Comparison of ENCODE assay signal across 8 cellular contexts in genomic region chr17:57045868-57046671, GRCh38. TPM values are rescaled to one million over a fixed set of nuclear protein-coding genes. Genes with fewer than 3 reads are reported as not detected.
DNase-seq lines count a peak whose midpoint lies in the region; ATAC-seq lines count a peak whose summit lies in the region.

No MANE protein-coding gene starts in this region.

- peak overlapping the region; percentile 50 for H3K4me2 ChIP-seq in GM23248 (ENCODE audit: unreplicated experiment)

- in situ Hi-C loops in GM23248 (cut with MboI): no loop called here

- H3F3A ChIP-seq in GM23248 (ENCODE audit: insufficient read depth): no peaks in the 10 kb centered on the region

- H2AFZ ChIP-seq in GM23248: peak overlapping the region; percentile 53

- H3K36me3 ChIP-seq in GM23248 (ENCODE audit: low read depth): no peaks in the 10 kb centered on the region

- H3K9me2 ChIP-seq in GM23248 (ENCODE audit: insufficient read depth): no peaks in the 10 kb centered on the region

- no peaks in the 10 kb centered on the region for H4K20me1 ChIP-seq in GM23248 (ENCODE audit: insufficient read depth)

- 4% methylated on average over 59 to 66 of the region's 67 CpGs for WGBS in GM23248 (ENCODE audit: low coverage in 1 of 2, low lambda C conversion rate in 2 of 2, missing lambda C conversion rate in 2 of 2), 2 experiments

- DNase-seq in CD1c-positive myeloid dendritic cell (ENCODE audit: extremely low spot score) (peak; percentile 87), GM23248 (peak; percentile 23), posterior vena cava (ENCODE audit: low spot score) (peak; percentile 84), NCI-H748 (lab: John Stamatoyannopoulos, UW; ENCODE audit: unreplicated experiment) (no peak), NCI-H2196 (lab: John Stamatoyannopoulos, UW; ENCODE audit: unreplicated experiment) (no peak)
- DNase-seq in activated CD4-positive, alpha-beta T cell treated with anti-CD3 and anti-CD28 coated beads for 1 hour: peak; percentile 7
- DNase-seq in effector CD4-positive, alpha-beta T cell: peak; percentile 2

- H3K4me1 ChIP-seq in GM23248 (ENCODE audit: insufficient read depth): no peaks in the 10 kb centered on the region

- H3K4me3 ChIP-seq in GM23248: peak overlapping the region; percentile 9

- intact Hi-C loops in posterior vena cava (cut with DNase I): no loop called here

- no peak overlapping the region for H3K9ac ChIP-seq in GM23248

- H3K27me3 ChIP-seq in GM23248 (replicated peaks; ENCODE audit: insufficient read depth): peaks cover 49% of the 10 kb centered on the region

- no peaks in the 10 kb centered on the region for H3K79me2 ChIP-seq in GM23248 (ENCODE audit: insufficient read depth)

- no peak for ATAC-seq in GM19467 (IDR thresholded peaks at IDR 0.05; ENCODE audit: unreplicated experiment)

- H3K9me3 ChIP-seq in GM23248 (ENCODE audit: low read depth): no peaks in the 10 kb centered on the region

- no peak overlapping the region for H3K27ac ChIP-seq in GM23248

RNA-seq across cellular contexts. Expression of gene AKAP1, which starts 39.0 kb away (rescaled TPM):
- 9.5 and 10.7 TPM in 2 replicates for total RNA-seq in GM23248 (2014; rRNA removed; shearing (Covaris generic))
- polyA plus RNA-seq in GM23248 (2016; fragmentation: Nextera tagmentation; extraction: Ambion mirVana): 7.3 and 8.6 TPM in 2 replicates
- 10 to 100 TPM; 57.1 to 57.8 TPM for total RNA-seq in posterior vena cava

Comparison
In these comparisons a context has a peak if more than half of its experiments do, and no peak if none do; other contexts are left out.
1. DNase-seq: peak in CD1c-positive myeloid dendritic cell (single experiment), GM23248 (single experiment), activated CD4-positive, alpha-beta T cell treated with anti-CD3 and anti-CD28 coated beads for 1 hour (single experiment), effector CD4-positive, alpha-beta T cell (single experiment) and posterior vena cava (single experiment); none in NCI-H748 (single experiment) and NCI-H2196 (single experiment).